Comparison of ENCODE assay signal across 8 cellular contexts in the genomic region with DNA sequence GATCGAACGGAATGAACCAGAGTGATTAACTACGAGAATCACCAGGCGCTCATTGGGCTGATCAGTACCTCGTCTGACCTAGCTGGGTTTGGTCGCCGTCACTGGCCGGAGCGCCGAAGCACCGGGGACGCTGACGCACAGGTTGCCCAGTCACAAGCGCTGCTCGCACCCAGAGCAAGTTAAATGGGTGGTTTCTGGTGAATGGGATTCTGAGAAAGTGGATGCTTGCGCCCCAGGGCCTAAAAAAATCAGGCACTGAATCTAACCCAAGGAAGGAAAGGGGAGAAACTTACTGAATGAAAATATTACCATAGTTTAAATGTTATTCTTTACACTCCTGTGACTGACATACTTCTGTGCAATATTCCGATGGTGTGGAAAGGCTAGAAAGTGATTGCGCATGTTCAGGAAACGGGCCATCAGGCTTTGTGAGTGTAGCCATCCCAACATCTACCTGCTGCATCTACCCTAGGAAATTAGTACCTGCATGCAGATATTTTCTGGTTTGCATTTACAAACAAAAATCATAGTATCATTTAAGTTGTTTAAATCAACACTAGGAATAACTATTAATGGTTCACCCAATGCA. TPM values are rescaled to one million over a fixed set of nuclear protein-coding genes. Genes with fewer than 3 reads are reported as not detected.
DNase-seq lines count a peak whose midpoint lies in the region; ATAC-seq lines count a peak whose summit lies in the region.

No MANE protein-coding gene starts in this region.

- peaks cover 6% of the 10 kb centered on the region for H3K27me3 Mint-ChIP-seq in activated CD4-positive, alpha-beta memory T cell treated with anti-CD3 and anti-CD28 coated beads for 36 hours

- CTCF ChIA-PET in activated CD4-positive, alpha-beta memory T cell treated with anti-CD3 and anti-CD28 coated beads for 36 hours (lab: Charles Lee), result no interaction called here

- H3K36me3 Mint-ChIP-seq in activated CD4-positive, alpha-beta memory T cell treated with anti-CD3 and anti-CD28 coated beads for 36 hours, result no peaks in the 10 kb centered on the region

- intact Hi-C loops in activated CD4-positive, alpha-beta memory T cell treated with anti-CD3 and anti-CD28 coated beads for 36 hours (cut with micrococcal nuclease), result loop anchor here (2.0 kb wide), 1 partner anchor 364 kb away; the partner anchor contains the start of gene PYURF
- intact Hi-C loops in left ventricle myocardium superior (cut with micrococcal nuclease), result no loop called here
- intact Hi-C loops in sciatic nerve (cut with DNase I), result no loop called here

- DNase-seq in NCI-H1105 (lab: John Stamatoyannopoulos, UW) (peak; percentile 0), NCI-H1105 treated with DMSO at 0.1 percent for 48 hours (lab: John Stamatoyannopoulos, UW) (no peak), left ventricle myocardium superior (no peak), sciatic nerve (ENCODE audit: low spot score) (no peak), germinal center (ENCODE audit: low spot score) (no peak)
- no peak for DNase-seq in activated CD4-positive, alpha-beta memory T cell treated with anti-CD3 and anti-CD28 coated beads for 36 hours

- POLR2A ChIA-PET in activated CD4-positive, alpha-beta memory T cell treated with anti-CD3 and anti-CD28 coated beads for 36 hours (lab: Charles Lee), result no interaction called here

- peak; percentile 38 for ATAC-seq in HG02973 (IDR thresholded peaks at IDR 0.05; ENCODE audit: unreplicated experiment)
- ATAC-seq in left ventricle myocardium superior, result peak; percentile 75
- peak; percentile 13 for ATAC-seq in sciatic nerve
- no peak for ATAC-seq in HG03457 (IDR thresholded peaks at IDR 0.05; ENCODE audit: unreplicated experiment)

- H3K9me3 Mint-ChIP-seq in activated CD4-positive, alpha-beta memory T cell treated with anti-CD3 and anti-CD28 coated beads for 36 hours, result no peaks in the 10 kb centered on the region

- H3K27ac Mint-ChIP-seq in activated CD4-positive, alpha-beta memory T cell treated with anti-CD3 and anti-CD28 coated beads for 36 hours, result no peak overlapping the region

- H3K4me3 Mint-ChIP-seq in activated CD4-positive, alpha-beta memory T cell treated with anti-CD3 and anti-CD28 coated beads for 36 hours, result peak overlapping the region; percentile 71

- peaks cover 14% of the 10 kb centered on the region for H3K4me1 Mint-ChIP-seq in activated CD4-positive, alpha-beta memory T cell treated with anti-CD3 and anti-CD28 coated beads for 36 hours (ENCODE audit: low read depth)

RNA-seq across cellular contexts. Expression of gene ABCG2, which starts 0.8 kb away (rescaled TPM):
- total RNA-seq in activated CD4-positive, alpha-beta memory T cell treated with anti-CD3 and anti-CD28 coated beads for 36 hours, result under 1 TPM; 0.75 to 0.81 TPM
- total RNA-seq in left ventricle myocardium superior (0.97 TPM), sciatic nerve (3.6 TPM)
